ENCODE assay signal across 10 cellular contexts in the genomic region with DNA sequence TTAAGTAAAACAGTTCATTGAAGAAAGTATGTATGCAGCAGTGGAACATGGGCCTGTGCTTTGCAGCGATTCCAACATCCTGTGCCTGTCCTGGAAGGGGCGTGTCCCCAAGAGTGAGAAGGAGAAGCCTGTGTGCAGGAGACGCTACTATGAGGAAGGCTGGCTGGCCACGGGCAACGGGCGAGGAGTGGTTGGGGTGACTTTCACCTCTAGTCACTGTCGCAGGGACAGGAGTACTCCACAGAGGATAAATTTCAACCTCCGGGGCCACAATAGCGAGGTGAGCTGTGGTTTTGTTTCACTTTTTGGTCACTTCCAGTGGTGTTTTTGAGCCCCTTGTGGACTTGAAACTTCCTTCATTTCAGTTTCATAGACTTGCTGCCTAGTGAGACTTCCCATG. TPM values are rescaled to one million over a fixed set of nuclear protein-coding genes. Genes with fewer than 3 reads are reported as not detected.
DNase-seq lines count a peak whose midpoint lies in the region; ATAC-seq and TF ChIP-seq lines count a peak whose summit lies in the region.
"Had no signal": no experiment of that assay in that cellular context is flagged by ENCODE, and none has a peak within 500 bp of the region (broad histone marks: within the 10 kb centered on the region; RNA-seq: fewer than 3 reads in every experiment).

No MANE protein-coding gene starts in this region.

- no peak overlapping the region for H3K27ac Mint-ChIP-seq in activated CD4-positive, alpha-beta T cell treated with anti-CD3 and anti-CD28 coated beads for 36 hours
- H3K27ac Mint-ChIP-seq in naive B cell = peak overlapping the region in 3 of 6 donors; percentile 82 to 96 (median 94)

- H3K4me1 Mint-ChIP-seq in activated CD4-positive, alpha-beta T cell treated with anti-CD3 and anti-CD28 coated beads for 36 hours = peaks cover 8% of the 10 kb centered on the region
- peaks cover 31 to 60% (median 33%) of the 10 kb centered on the region in 3 donors for H3K4me1 Mint-ChIP-seq in naive B cell

- CTCF ChIA-PET in activated CD4-positive, alpha-beta T cell treated with anti-CD3 and anti-CD28 coated beads for 36 hours (lab: Charles Lee) = interaction anchor here (0.6 kb wide), 1 partner anchor 86 kb away, joined by 3 read pairs; no protein-coding TSS in a partner anchor
- CTCF ChIA-PET in HEK293T (lab: Yijun Ruan, JAX) = no interaction called here

- H3K9me3 Mint-ChIP-seq in activated CD4-positive, alpha-beta T cell treated with anti-CD3 and anti-CD28 coated beads for 36 hours (ENCODE audit: low read depth) = peaks cover 4% of the 10 kb centered on the region
- H3K9me3 Mint-ChIP-seq in naive B cell = peaks cover 0 to 4% (median 0%) of the 10 kb centered on the region in 7 donors

- intact Hi-C loops in activated CD4-positive, alpha-beta T cell treated with anti-CD3 and anti-CD28 coated beads for 36 hours (cut with DNase I, micrococcal nuclease) = no loop called here

- DNase-seq in activated CD4-positive, alpha-beta T cell treated with anti-CD3 and anti-CD28 coated beads for 36 hours = peak; percentile 27
- DNase-seq in activated CD4-positive, alpha-beta T cell treated with anti-CD3 and anti-CD28 coated beads for 1 hour = no peak
- DNase-seq in MV-4-11 (lab: John Stamatoyannopoulos, UW) (peak; percentile 76), naive B cell (peak; percentile 21), GOT3 (lab: John Stamatoyannopoulos, UW) (no peak), NCI-H2029 (lab: John Stamatoyannopoulos, UW) (no peak), HEK293T (ENCODE audit: extremely low spot score) (no peak)
- DNase-seq: activated gamma-delta T cell, trophoblast cell had no signal

- peaks cover 38% of the 10 kb centered on the region for H3K36me3 Mint-ChIP-seq in activated CD4-positive, alpha-beta T cell treated with anti-CD3 and anti-CD28 coated beads for 36 hours (ENCODE audit: low read depth)
- H3K36me3 Mint-ChIP-seq in naive B cell = peaks cover 8 to 11% of the 10 kb centered on the region in 2 donors

- POLR2A ChIA-PET in activated CD4-positive, alpha-beta T cell treated with anti-CD3 and anti-CD28 coated beads for 36 hours (lab: Charles Lee) = no interaction called here
- POLR2A ChIA-PET in HEK293T (lab: Yijun Ruan, JAX) = no interaction called here

- H3K27me3 Mint-ChIP-seq in activated CD4-positive, alpha-beta T cell treated with anti-CD3 and anti-CD28 coated beads for 36 hours = no peaks in the 10 kb centered on the region
- H3K27me3 Mint-ChIP-seq in naive B cell = no peaks in the 10 kb centered on the region

- no peak overlapping the region for H3K4me3 Mint-ChIP-seq in activated CD4-positive, alpha-beta T cell treated with anti-CD3 and anti-CD28 coated beads for 36 hours
- H3K4me3 Mint-ChIP-seq in naive B cell = peak overlapping the region; percentile 74 to 92 (median 84)

- peak; percentile 70 for ATAC-seq in activated CD4-positive, alpha-beta T cell treated with anti-CD3 and anti-CD28 coated beads for 36 hours
- peak; percentile 54 for ATAC-seq in GM21786 (IDR thresholded peaks at IDR 0.05; ENCODE audit: unreplicated experiment)
- ATAC-seq in naive B cell (ENCODE audit: low read depth in 2 of 2) = peak; percentile 58 to 70

TF ChIP-seq in HEK293T, 16 proteins besides CTCF, POLR2A, EP300 and RAD21:
- TF ChIP-seq SP1 (IDR thresholded peaks at IDR 0.05) (no peak), FOXK2 (IDR thresholded peaks at IDR 0.05) (no peak), HDGF (IDR thresholded peaks at IDR 0.05; ENCODE audit: borderline replicate concordance) (no peak), CTBP1 (IDR thresholded peaks at IDR 0.05; ENCODE audit: borderline replicate concordance) (no peak), SUZ12 (IDR thresholded peaks at IDR 0.05) (no peak), BHLHE40 (IDR thresholded peaks at IDR 0.05; ENCODE audit: borderline replicate concordance) (no peak), L3MBTL2 (conservative IDR thresholded peaks at IDR 0.05) (no peak), FOXM1 (IDR thresholded peaks at IDR 0.05; ENCODE audit: borderline replicate concordance) (no peak), ELF4 (IDR thresholded peaks at IDR 0.05) (no peak), ZNF384 (IDR thresholded peaks at IDR 0.05) (no peak), NFRKB (IDR thresholded peaks at IDR 0.05) (no peak), FOXA1 (IDR thresholded peaks at IDR 0.05) (no peak), TARDBP (IDR thresholded peaks at IDR 0.05) (no peak), ARNT (IDR thresholded peaks at IDR 0.05) (no peak), LEF1 (IDR thresholded peaks at IDR 0.05; ENCODE audit: borderline replicate concordance) (no peak)
- TF ChIP-seq, protein P1, sequence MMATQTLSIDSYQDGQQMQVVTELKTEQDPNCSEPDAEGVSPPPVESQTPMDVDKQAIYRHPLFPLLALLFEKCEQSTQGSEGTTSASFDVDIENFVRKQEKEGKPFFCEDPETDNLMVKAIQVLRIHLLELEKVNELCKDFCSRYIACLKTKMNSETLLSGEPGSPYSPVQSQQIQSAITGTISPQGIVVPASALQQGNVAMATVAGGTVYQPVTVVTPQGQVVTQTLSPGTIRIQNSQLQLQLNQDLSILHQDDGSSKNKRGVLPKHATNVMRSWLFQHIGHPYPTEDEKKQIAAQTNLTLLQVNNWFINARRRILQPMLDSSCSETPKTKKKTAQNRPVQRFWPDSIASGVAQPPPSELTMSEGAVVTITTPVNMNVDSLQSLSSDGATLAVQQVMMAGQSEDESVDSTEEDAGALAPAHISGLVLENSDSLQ (IDR thresholded peaks at IDR 0.05) = no peak

RNA-seq across cellular contexts. Expression of a gene that starts 1.7 kb away (rescaled TPM):
- 10 to 100 TPM; 11.8 to 14.3 TPM for total RNA-seq in activated CD4-positive, alpha-beta T cell treated with anti-CD3 and anti-CD28 coated beads for 36 hours
- polyA plus RNA-seq in naive B cell (ENCODE audit: low read depth in 6 of 6) = 10 to 100 TPM in 5 of 6 donors, 1 to 10 TPM in 1; 8.1 to 42.3 (median 39.1) TPM

Comparison
In these comparisons a context has a peak if more than half of its experiments do, and no peak if none do; other contexts are left out.
1. DNase-seq: peak in activated CD4-positive, alpha-beta T cell treated with anti-CD3 and anti-CD28 coated beads for 36 hours (single experiment), MV-4-11 (single experiment) and naive B cell (single experiment); none in activated CD4-positive, alpha-beta T cell treated with anti-CD3 and anti-CD28 coated beads for 1 hour (single experiment), GOT3 (single experiment), NCI-H2029 (single experiment) and HEK293T (single experiment).
2. Peak in every context shown above with its lines, with median percentiles within 50 percentile points of each other: ATAC-seq.